In the genomic region with DNA sequence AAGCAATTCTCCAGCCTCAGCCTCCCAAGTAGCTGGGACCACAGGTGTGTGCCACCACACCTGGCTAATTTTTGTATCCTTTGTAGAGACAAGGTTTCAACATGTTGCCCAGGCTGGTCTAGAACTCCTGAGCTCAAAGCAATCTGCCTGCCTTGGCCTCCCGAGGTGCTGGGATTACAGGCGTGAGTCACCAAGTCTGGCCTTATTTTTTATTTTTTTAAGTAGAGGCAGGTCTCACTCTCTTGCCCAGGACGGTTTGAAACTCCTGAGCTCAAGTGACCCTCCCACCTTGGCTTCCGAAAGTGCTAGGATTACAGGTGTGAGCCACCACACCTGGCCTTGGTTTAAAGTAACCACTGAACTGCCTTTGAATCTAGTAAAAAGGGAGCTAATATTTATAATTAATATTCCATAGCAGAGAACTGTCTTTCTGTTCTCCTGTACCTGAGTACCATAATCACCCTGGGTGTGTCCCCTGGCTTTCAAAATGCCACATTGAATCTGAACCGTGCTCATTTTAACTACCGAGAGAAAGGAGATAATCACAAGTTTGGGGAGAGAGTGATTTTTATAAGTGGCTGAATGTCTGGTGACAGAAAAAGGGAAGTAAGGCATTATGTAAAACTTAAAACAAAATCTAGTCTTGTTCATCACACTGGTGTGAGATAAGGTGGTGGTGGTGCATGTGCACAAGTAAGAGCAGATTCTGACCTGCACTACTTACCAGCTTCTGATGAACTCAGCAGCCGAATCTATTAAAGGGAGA, we compare ENCODE assay signal across 1 cellular context.
TF ChIP-seq lines count a peak whose summit lies in the region.

No MANE protein-coding gene starts in this region.

TF ChIP-seq in HepG2, 621 proteins besides CTCF, POLR2A, EP300 and RAD21 (continued from another document):
- TF ChIP-seq, protein P1, sequence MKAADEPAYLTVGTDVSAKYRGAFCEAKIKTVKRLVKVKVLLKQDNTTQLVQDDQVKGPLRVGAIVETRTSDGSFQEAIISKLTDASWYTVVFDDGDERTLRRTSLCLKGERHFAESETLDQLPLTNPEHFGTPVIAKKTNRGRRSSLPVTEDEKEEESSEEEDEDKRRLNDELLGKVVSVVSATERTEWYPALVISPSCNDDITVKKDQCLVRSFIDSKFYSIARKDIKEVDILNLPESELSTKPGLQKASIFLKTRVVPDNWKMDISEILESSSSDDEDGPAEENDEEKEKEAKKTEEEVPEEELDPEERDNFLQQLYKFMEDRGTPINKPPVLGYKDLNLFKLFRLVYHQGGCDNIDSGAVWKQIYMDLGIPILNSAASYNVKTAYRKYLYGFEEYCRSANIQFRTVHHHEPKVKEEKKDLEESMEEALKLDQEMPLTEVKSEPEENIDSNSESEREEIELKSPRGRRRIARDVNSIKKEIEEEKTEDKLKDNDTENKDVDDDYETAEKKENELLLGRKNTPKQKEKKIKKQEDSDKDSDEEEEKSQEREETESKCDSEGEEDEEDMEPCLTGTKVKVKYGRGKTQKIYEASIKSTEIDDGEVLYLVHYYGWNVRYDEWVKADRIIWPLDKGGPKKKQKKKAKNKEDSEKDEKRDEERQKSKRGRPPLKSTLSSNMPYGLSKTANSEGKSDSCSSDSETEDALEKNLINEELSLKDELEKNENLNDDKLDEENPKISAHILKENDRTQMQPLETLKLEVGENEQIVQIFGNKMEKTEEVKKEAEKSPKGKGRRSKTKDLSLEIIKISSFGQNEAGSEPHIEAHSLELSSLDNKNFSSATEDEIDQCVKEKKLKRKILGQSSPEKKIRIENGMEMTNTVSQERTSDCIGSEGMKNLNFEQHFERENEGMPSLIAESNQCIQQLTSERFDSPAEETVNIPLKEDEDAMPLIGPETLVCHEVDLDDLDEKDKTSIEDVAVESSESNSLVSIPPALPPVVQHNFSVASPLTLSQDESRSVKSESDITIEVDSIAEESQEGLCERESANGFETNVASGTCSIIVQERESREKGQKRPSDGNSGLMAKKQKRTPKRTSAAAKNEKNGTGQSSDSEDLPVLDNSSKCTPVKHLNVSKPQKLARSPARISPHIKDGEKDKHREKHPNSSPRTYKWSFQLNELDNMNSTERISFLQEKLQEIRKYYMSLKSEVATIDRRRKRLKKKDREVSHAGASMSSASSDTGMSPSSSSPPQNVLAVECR (CRISPR knock-in tag; IDR thresholded peaks at IDR 0.05; ENCODE audit: borderline replicate concordance), result no peak
- TF ChIP-seq ZFY (CRISPR knock-in tag; IDR thresholded peaks at IDR 0.05) (no peak), TEAD3 (CRISPR knock-in tag; optimal IDR thresholded peaks at IDR 0.05; ENCODE audit: borderline replicate concordance) (no peak)
